In the genomic region with DNA sequence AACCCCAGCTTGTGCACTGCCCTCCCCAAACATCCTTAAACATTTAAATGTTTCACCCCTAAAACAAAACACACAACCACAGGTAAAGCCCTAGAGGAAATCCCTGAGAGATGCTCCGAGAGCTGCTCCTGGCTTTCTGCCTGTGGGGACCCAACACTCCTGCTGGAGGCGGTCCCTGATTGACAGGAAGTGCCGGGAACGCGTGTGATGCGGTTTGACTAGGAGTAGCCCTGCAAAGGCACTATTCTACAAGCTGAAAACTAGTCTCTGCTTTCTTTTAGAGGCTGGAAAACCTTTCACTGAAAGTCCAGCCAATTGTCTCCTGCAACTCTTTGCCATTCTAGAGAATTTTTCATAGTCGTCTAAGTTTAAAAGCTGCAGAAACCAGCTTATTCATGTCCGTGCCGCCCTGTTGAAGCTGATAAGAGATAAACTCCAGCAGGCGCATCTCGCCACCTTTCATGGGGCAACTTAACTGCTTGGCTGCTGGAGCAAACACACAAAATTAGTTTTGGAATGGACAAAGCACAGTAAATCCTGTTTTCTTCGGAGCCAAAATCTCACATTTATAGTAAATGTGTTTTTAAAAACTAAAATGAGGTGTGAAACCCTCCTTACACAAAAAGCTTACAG, we compare ENCODE assay signal across 20 cellular contexts. TPM values are rescaled to one million over a fixed set of nuclear protein-coding genes. Genes with fewer than 3 reads are reported as not detected.
DNase-seq lines count a peak whose midpoint lies in the region; ATAC-seq and TF ChIP-seq lines count a peak whose summit lies in the region.
"Had no signal": no experiment of that assay in that cellular context is flagged by ENCODE, and none has a peak within 500 bp of the region (broad histone marks: within the 10 kb centered on the region; RNA-seq: fewer than 3 reads in every experiment).

No MANE protein-coding gene starts in this region.

- H3K9me3 ChIP-seq in BE2C: no peaks in the 10 kb centered on the region
- no peaks in the 10 kb centered on the region for H3K9me3 ChIP-seq in mucosa of descending colon
- no peaks in the 10 kb centered on the region for H3K9me3 ChIP-seq in uterus
- H3K9me3 ChIP-seq: neutrophil, vagina had no signal

- H3K27me3 ChIP-seq in BE2C (no peaks in the 10 kb centered on the region), H7 (ENCODE audit: control insufficient read depth, insufficient read depth, low read length) (no peaks in the 10 kb centered on the region; the same call in 1 of the 2 replicates), uterus (no peaks in the 10 kb centered on the region)
- H3K27me3 ChIP-seq: vagina had no signal

- H3K27ac ChIP-seq in uterus: no peak overlapping the region
- H3K27ac ChIP-seq: neutrophil, vagina had no signal

- intact Hi-C loops in mucosa of descending colon (cut with DNase I, micrococcal nuclease) (no loop called here), uterus (cut with DNase I; ENCODE audit: low total_unique reads) (no loop called here)

- no peak for TF ChIP-seq POLR2A in uterus (IDR thresholded peaks at IDR 0.05)

- DNase-seq in BE2C (peak; percentile 62), H7 (peak; percentile 84), astrocyte of the hippocampus (ENCODE audit: low read depth, low spot score) (peak; percentile 10), mucosa of descending colon (peak in 2 of 3 donors; percentile 42 to 47), COR-L47 (lab: John Stamatoyannopoulos, UW) (no peak), uterus (no peak), 8988T (no peak)
- no peak for DNase-seq in stimulated activated CD4-positive, alpha-beta T cell treated with anti-CD3 and anti-CD28 coated beads, Interleukin-4, amount 100 ng/mL, for 4 hours
- DNase-seq: activated CD8-positive, alpha-beta memory T cell treated with anti-CD3 and anti-CD28 coated beads, Interleukin-2, amount 10 ng/mL, durations not matched to agents 7 days and 5 days; CD8-positive, alpha-beta T cell; foreskin fibroblast; Karpas-422; NCI-H82; stimulated activated CD4-positive, alpha-beta T cell treated with anti-CD3 and anti-CD28 coated beads, Interleukin-12 subunit alpha, Interleukin-12 subunit beta, amount 100 ng/mL, for 4 hours; substantia nigra; T-helper 9 cell had no signal

- H3K4me1 ChIP-seq in BE2C (peaks cover 11% of the 10 kb centered on the region), mucosa of descending colon (ENCODE audit: low read depth) (peaks cover 15% of the 10 kb centered on the region), uterus (no peaks in the 10 kb centered on the region)
- H3K4me1 ChIP-seq: vagina had no signal

- H3K4me3 ChIP-seq in BE2C (ENCODE audit: low read depth, low read length) (peak overlapping the region; percentile 36), H7 (ENCODE audit: insufficient read depth, low read depth, low read length) (no peak overlapping the region), mucosa of descending colon (no peak overlapping the region), uterus (no peak overlapping the region)
- H3K4me3 ChIP-seq: vagina had no signal

- TF ChIP-seq CTCF in BE2C (IDR thresholded peaks at IDR 0.05; ENCODE audit: low read depth, low read length): no peak
- TF ChIP-seq CTCF in mucosa of descending colon (IDR thresholded peaks at IDR 0.05): no peak
- TF ChIP-seq CTCF in uterus (IDR thresholded peaks at IDR 0.05): no peak

- H3K36me3 ChIP-seq in BE2C (no peaks in the 10 kb centered on the region), H7 (replicated peaks; ENCODE audit: control insufficient read depth, insufficient read depth, low read length) (no peaks in the 10 kb centered on the region), mucosa of descending colon (ENCODE audit: low read depth) (no peaks in the 10 kb centered on the region), uterus (no peaks in the 10 kb centered on the region)
- H3K36me3 ChIP-seq: neutrophil, vagina had no signal

- no peak for ATAC-seq in mucosa of descending colon
- ATAC-seq: activated CD8-positive, alpha-beta memory T cell treated with anti-CD3 and anti-CD28 coated beads, Interleukin-2, amount 10 ng/mL, durations not matched to agents 7 days and 5 days; CD8-positive, alpha-beta T cell had no signal

RNA-seq across cellular contexts. Expression of a gene that starts 47.1 kb away (rescaled TPM):
- polyA plus RNA-seq in BE2C (2012; ENCODE audit: insufficient read depth, insufficient read length, low read depth): 0.28 TPM
- 5.5 and 26.6 TPM in 2 replicates for total RNA-seq in H7 (2014; rRNA removed; shearing (Covaris generic))
- total RNA-seq in mucosa of descending colon: 1 to 10 TPM; 1.2 to 3.4 (median 1.5) TPM
- 1 to 10 TPM in 3 of 4 donors, not detected in 1; 1.4 to 9.6 (median 2.8) TPM for total RNA-seq in uterus
- total RNA-seq: CD8-positive, alpha-beta T cell; Daoy had no signal
- polyA plus RNA-seq: AG04450 had no signal

Comparison
In these comparisons a context has a peak if more than half of its experiments do, and no peak if none do; other contexts are left out.
1. DNase-seq: peak in BE2C (single experiment), H7 (single experiment), astrocyte of the hippocampus (single experiment) and mucosa of descending colon (2 of 3); none in stimulated activated CD4-positive, alpha-beta T cell treated with anti-CD3 and anti-CD28 coated beads, Interleukin-4, amount 100 ng/mL, for 4 hours (0 of 2), COR-L47 (single experiment), uterus (0 of 2) and 8988T (single experiment).